In the genomic region with DNA sequence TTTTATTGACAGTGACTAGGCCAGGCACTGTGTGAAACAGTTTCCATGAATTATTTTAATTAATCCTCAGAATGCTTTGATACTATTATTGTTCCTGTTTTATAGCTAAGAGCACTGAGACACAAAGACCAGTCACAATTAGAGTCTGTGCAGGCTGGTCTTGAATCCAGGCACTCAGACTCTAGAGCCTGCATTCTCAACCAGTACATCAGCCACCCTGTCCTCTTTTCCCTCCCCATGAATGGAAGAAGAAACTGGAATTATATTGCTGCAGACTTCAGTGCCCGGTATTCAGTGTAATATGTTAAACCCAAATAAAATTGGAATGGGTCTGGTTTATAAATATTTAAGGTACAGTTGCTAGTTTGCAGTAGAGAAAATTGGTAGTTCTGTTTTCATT, we compare ENCODE assay signal across 15 cellular contexts.
A peak's percentile ranks its signal among the peaks of the same experiment; 100 is the strongest.
DNase-seq lines count a peak whose midpoint lies in the region; ATAC-seq and TF ChIP-seq lines count a peak whose summit lies in the region.
"Had no signal": no experiment of that assay in that cellular context is flagged by ENCODE, and none has a peak within 500 bp of the region (broad histone marks: within the 10 kb centered on the region; RNA-seq: fewer than 3 reads in every experiment).

No MANE protein-coding gene starts in this region.

- POLR2A ChIA-PET in PC-3 (lab: Charles Lee; ENCODE audit: unreplicated experiment), result interaction anchor here (0.6 kb wide), 1 partner anchor 464 kb away, joined by 3 read pairs; no protein-coding TSS in a partner anchor

- peak overlapping the region; percentile 61 for H3K27ac Mint-ChIP-seq in osteocyte (ENCODE audit: unreplicated experiment)

- no peak for TF ChIP-seq EP300 in ovary (IDR thresholded peaks at IDR 0.05)

- no peaks in the 10 kb centered on the region for H3K27me3 Mint-ChIP-seq in osteocyte (ENCODE audit: unreplicated experiment)
- H3K27me3 Mint-ChIP-seq: CD8-positive, alpha-beta memory T cell had no signal

- H3F3A ChIP-seq in PC-3 (ENCODE audit: low read length, unreplicated experiment), result no peaks in the 10 kb centered on the region

- TF ChIP-seq CTCF in PC-3 (conservative IDR thresholded peaks at IDR 0.05; ENCODE audit: low read depth, low read length), result no peak
- no peak for TF ChIP-seq CTCF in brain microvascular endothelial cell (IDR thresholded peaks at IDR 0.05; ENCODE audit: low read depth, low read length, missing control alignments)
- no peak for TF ChIP-seq CTCF in osteocyte (IDR thresholded peaks at IDR 0.05)
- no peak for TF ChIP-seq CTCF in ovary (IDR thresholded peaks at IDR 0.05)

- H3K27ac ChIP-seq in ACC112 (ENCODE audit: low read depth, low read length) (peak overlapping the region; percentile 44), PC-3 (ENCODE audit: low read length) (no peak overlapping the region), brain microvascular endothelial cell (peak overlapping the region; percentile 46), ovary (no peak overlapping the region)
- H3K27ac ChIP-seq: 22Rv1, BLaER1, HL-60 had no signal

- peaks cover 6% of the 10 kb centered on the region for H3K9me3 Mint-ChIP-seq in osteocyte (ENCODE audit: unreplicated experiment)

- no peak overlapping the region for H3K9ac ChIP-seq in PC-3 (ENCODE audit: low read length)
- H3K9ac ChIP-seq: BLaER1 had no signal

- CTCF ChIA-PET in PC-3 (lab: Charles Lee), result no interaction called here

- peak overlapping the region; percentile 2; the same call in 1 of the 2 replicates for H3K4me2 ChIP-seq in PC-3 (ENCODE audit: low read length)
- H3K4me2 ChIP-seq: BLaER1 had no signal

- no peak for DNase-seq in PC-3
- no peak for DNase-seq in brain microvascular endothelial cell
- DNase-seq in osteocyte (ENCODE audit: extremely low spot score, unreplicated experiment), result no peak
- no peak for DNase-seq in ovary
- no peak for DNase-seq in NCI-H1436 treated with DMSO at 0.1 percent for 48 hours (lab: John Stamatoyannopoulos, UW)
- no peak for DNase-seq in stimulated activated CD4-positive, alpha-beta T cell treated with anti-CD3 and anti-CD28 coated beads, Interleukin-12 subunit alpha, Interleukin-12 subunit beta, amount 100 ng/mL, for 4 hours
- DNase-seq: AML-193; Caco-2; CD8-positive, alpha-beta memory T cell; DMS53; GF-D8 had no signal

- H3K4me1 ChIP-seq in ACC112 (ENCODE audit: control insufficient read depth, insufficient read depth, low read length, unreplicated experiment), result peaks cover 20% of the 10 kb centered on the region
- H3K4me1 ChIP-seq in PC-3 (ENCODE audit: insufficient read depth, low read length), result peaks cover 12% of the 10 kb centered on the region
- H3K4me1 ChIP-seq in ovary (ENCODE audit: insufficient read depth), result no peaks in the 10 kb centered on the region
- H3K4me1 ChIP-seq: BLaER1, Caco-2 had no signal

- H3K4me3 Mint-ChIP-seq in osteocyte (ENCODE audit: unreplicated experiment), result no peak overlapping the region
- H3K4me3 Mint-ChIP-seq: CD8-positive, alpha-beta memory T cell had no signal

- peaks cover 15% of the 10 kb centered on the region for H3K36me3 ChIP-seq in ACC112 (ENCODE audit: insufficient read depth, low read length)
- peaks cover 12% of the 10 kb centered on the region for H3K36me3 ChIP-seq in PC-3 (ENCODE audit: low read depth, low read length)
- peaks cover 2% of the 10 kb centered on the region for H3K36me3 ChIP-seq in brain microvascular endothelial cell (replicated peaks)
- no peaks in the 10 kb centered on the region for H3K36me3 ChIP-seq in ovary

- peaks cover 28% of the 10 kb centered on the region for H3K4me1 Mint-ChIP-seq in osteocyte (ENCODE audit: unreplicated experiment)

- H3K9me2 ChIP-seq in PC-3 (replicated peaks; ENCODE audit: low read length), result no peaks in the 10 kb centered on the region

- ATAC-seq in PC-3, result peak; percentile 53

- TF ChIP-seq POLR2A in ovary (IDR thresholded peaks at IDR 0.05), result no peak

- H3K4me3 ChIP-seq in ACC112 (ENCODE audit: low read depth, low read length) (peak overlapping the region; percentile 44; the same call in 1 of the 2 replicates), PC-3 (ENCODE audit: low read length) (no peak overlapping the region), brain microvascular endothelial cell (ENCODE audit: low read depth, low read length) (no peak overlapping the region), ovary (no peak overlapping the region)
- H3K4me3 ChIP-seq: BLaER1 had no signal

- H3K9me3 ChIP-seq in PC-3 (ENCODE audit: low read length) (no peaks in the 10 kb centered on the region), ovary (no peaks in the 10 kb centered on the region)
- H3K9me3 ChIP-seq: BLaER1, Caco-2 had no signal

- H3K79me2 ChIP-seq in ACC112 (ENCODE audit: control insufficient read depth, insufficient read depth, low read length, unreplicated experiment) (no peaks in the 10 kb centered on the region), PC-3 (ENCODE audit: low read length) (no peaks in the 10 kb centered on the region)

- H3K27me3 ChIP-seq in ACC112 (ENCODE audit: insufficient read depth, low read length), result no peaks in the 10 kb centered on the region
- no peaks in the 10 kb centered on the region for H3K27me3 ChIP-seq in PC-3 (ENCODE audit: low read length)
- no peaks in the 10 kb centered on the region for H3K27me3 ChIP-seq in brain microvascular endothelial cell (replicated peaks)
- no peaks in the 10 kb centered on the region for H3K27me3 ChIP-seq in ovary
- H3K27me3 ChIP-seq: BLaER1 had no signal

- no peak overlapping the region for H2AFZ ChIP-seq in ACC112 (ENCODE audit: low read length, unreplicated experiment)
- no peak overlapping the region for H2AFZ ChIP-seq in PC-3 (ENCODE audit: low read length)

- BruUV-seq in PC-3 (replicated peaks; lab: Mats Ljungman, UMichigan), result no TSS peak

- peaks cover 31% of the 10 kb centered on the region for H3K36me3 Mint-ChIP-seq in osteocyte (ENCODE audit: unreplicated experiment)

- in situ Hi-C loops in brain microvascular endothelial cell (cut with HindIII; ENCODE audit: low pct_ligation_motif_present, low sequenced_read_pairs), result no loop called here

- intact Hi-C loops in PC-3 (cut with micrococcal nuclease), result loop anchor here (1.0 to 5.0 kb wide), 2 partner anchors 22 to 52 kb away; no protein-coding TSS in a partner anchor
- intact Hi-C loops in ovary (cut with DNase I), result no loop called here

- 85 to 92% (median 89%) methylated on average over 1 of the region's 1 CpG for WGBS in ovary, 3 donors

- no peaks in the 10 kb centered on the region for H4K20me1 ChIP-seq in PC-3 (ENCODE audit: low read length)
- H4K20me1 ChIP-seq: BLaER1 had no signal

Comparison
In these comparisons a context has a peak if more than half of its experiments do, and no peak if none do; other contexts are left out.
1. H3K27ac ChIP-seq: peak in ACC112 (single experiment) and brain microvascular endothelial cell (single experiment); none in PC-3 (single experiment) and ovary (0 of 2).